In the genomic region with DNA sequence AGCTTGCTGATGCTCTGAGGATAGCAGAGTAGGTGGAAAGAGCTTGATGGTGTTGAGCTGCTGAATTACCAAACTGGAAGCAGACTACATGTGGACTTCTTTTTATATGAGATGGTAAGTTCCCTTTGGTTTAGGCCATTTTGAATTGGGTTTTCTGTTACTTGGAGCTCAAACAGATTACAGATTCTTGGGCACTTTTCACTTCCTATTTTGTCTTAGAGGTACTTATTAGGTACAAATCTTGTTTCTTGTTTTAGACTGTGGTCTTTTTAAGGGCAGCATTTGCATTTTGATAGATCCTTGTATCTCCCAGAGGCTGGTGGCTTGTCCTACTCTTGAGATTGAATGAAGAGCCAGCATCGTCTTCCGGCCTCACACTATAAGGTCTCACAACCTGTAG, we compare ENCODE assay signal across 23 cellular contexts.
DNase-seq lines count a peak whose midpoint lies in the region; ATAC-seq and TF ChIP-seq lines count a peak whose summit lies in the region.
"Had no signal": no experiment of that assay in that cellular context is flagged by ENCODE, and none has a peak within 500 bp of the region (broad histone marks: within the 10 kb centered on the region; RNA-seq: fewer than 3 reads in every experiment).

No MANE protein-coding gene starts in this region.

- TF ChIP-seq CTCF in body of pancreas (IDR thresholded peaks at IDR 0.05), result no peak

- H3K27me3 ChIP-seq in Karpas-422 (ENCODE audit: low read length), result no peaks in the 10 kb centered on the region
- H3K27me3 ChIP-seq in body of pancreas, result no peaks in the 10 kb centered on the region

- no peak overlapping the region for H3K4me3 ChIP-seq in Karpas-422 (ENCODE audit: low read length)
- H3K4me3 ChIP-seq in body of pancreas, result no peak overlapping the region
- H3K4me3 ChIP-seq: SK-N-MC had no signal

- ATAC-seq in GM18498 (IDR thresholded peaks at IDR 0.05; ENCODE audit: unreplicated experiment) (peak; percentile 20), body of pancreas (no peak), HG03196 (IDR thresholded peaks at IDR 0.05; ENCODE audit: unreplicated experiment) (no peak)
- ATAC-seq: left ventricle myocardium superior; natural killer cell; stimulated activated effector memory CD8-positive, alpha-beta T cell treated with anti-CD3 and anti-CD28 coated beads, Interleukin-12 subunit alpha, Interleukin-12 subunit beta, amount 100 ng/mL, for 72 hours had no signal

- TF ChIP-seq POLR2A in body of pancreas (IDR thresholded peaks at IDR 0.05), result no peak

- DNase-seq in Karpas-422 (peak; percentile 54), epithelial cell of prostate (ENCODE audit: low read depth, low spot score) (no peak), body of pancreas (no peak), T-helper 1 cell (no peak), HPDE6-E6E7 (ENCODE audit: extremely low spot score) (no peak)
- DNase-seq: activated CD4-positive, alpha-beta T cell treated with anti-CD3 and anti-CD28 coated beads, Interleukin-2, amount 10 ng/mL, durations not matched to agents 24 days and 14 days; activated naive CD4-positive, alpha-beta T cell treated with anti-CD3 and anti-CD28 coated beads, Interleukin-2, amount 10 ng/mL, durations not matched to agents 7 days and 5 days; amniotic stem cell; CD4-positive, alpha-beta memory T cell; cortex of kidney; GF-D8; HCEC 1CT; islet precursor cell; KBM-7; left ventricle myocardium superior; natural killer cell; NCI-H524 treated with DMSO at 0.1 percent for 48 hours; NK-92 treated with Interleukin-12 subunit alpha and Interleukin-12 subunit beta, amount 100 ng/mL, for 24 hours; T-helper 2 cell had no signal

- H3K9me3 ChIP-seq in Karpas-422 (ENCODE audit: low read length) (no peaks in the 10 kb centered on the region), body of pancreas (no peaks in the 10 kb centered on the region)

- WGBS in body of pancreas, 2 donors, result 98 to 100% methylated on average over 2 of the region's 2 CpGs

- H3K4me2 ChIP-seq in Karpas-422 (ENCODE audit: low read depth, low read length, poor library complexity, severe bottlenecking), result peak overlapping the region; percentile 24

- no peak overlapping the region for H3K9ac ChIP-seq in Karpas-422 (ENCODE audit: low read length)

- H3K36me3 ChIP-seq in Karpas-422 (ENCODE audit: insufficient read depth, low read length) (no peaks in the 10 kb centered on the region), body of pancreas (replicated peaks in 1 of 2; ENCODE audit: insufficient read depth in 1 of 2, low read depth in 2 of 2) (no peaks in the 10 kb centered on the region)

- H2AFZ ChIP-seq in Karpas-422 (ENCODE audit: low read length), result no peak overlapping the region

- H3K9me2 ChIP-seq in Karpas-422 (replicated peaks; ENCODE audit: insufficient read depth, low read length), result no peaks in the 10 kb centered on the region

- H3K4me1 ChIP-seq in Karpas-422 (ENCODE audit: low read length), result peaks cover 26% of the 10 kb centered on the region
- peaks cover 13% of the 10 kb centered on the region for H3K4me1 ChIP-seq in body of pancreas

- no peaks in the 10 kb centered on the region for H3K79me2 ChIP-seq in Karpas-422 (ENCODE audit: low read length)

- intact Hi-C loops in body of pancreas (cut with DNase I), result loop anchor here (10.0 kb wide), 1 partner anchor 190 kb away; no protein-coding TSS in a partner anchor

- H4K20me1 ChIP-seq in Karpas-422 (ENCODE audit: insufficient read depth, low read depth, low read length), result no peaks in the 10 kb centered on the region

- H3K27ac ChIP-seq in Karpas-422 (ENCODE audit: low read length), result no peak overlapping the region
- H3K27ac ChIP-seq in epithelial cell of prostate, result peak overlapping the region; percentile 99
- no peak overlapping the region for H3K27ac ChIP-seq in body of pancreas
- H3K27ac ChIP-seq: SK-N-MC had no signal
